In genomic region chr9:35732185-35733108, GRCh38 we compare ENCODE assay signal across 8 cellular contexts. TPM values are rescaled to one million over a fixed set of nuclear protein-coding genes. Genes with fewer than 3 reads are reported as not detected.
DNase-seq lines count a peak whose midpoint lies in the region; TF ChIP-seq lines count a peak whose summit lies in the region.

TSS of gene CREB3 (plus strand) at chr9:35732666. CDS start at chr9:35732773, 107 bp downstream.
TSS of gene TLN1 (minus strand) at chr9:35732195. CDS start at chr9:35725694, 6,501 bp downstream.

- TF ChIP-seq CTCF in GM20000 (IDR thresholded peaks at IDR 0.05; ENCODE audit: extremely low read depth, missing control alignments) = peak; percentile 33

- DNase-seq in COLO829 (ENCODE audit: low spot score) (peak; percentile 100), GM20000 (ENCODE audit: low spot score) (peak; percentile 97), HT-29 (ENCODE audit: low spot score) (peak; percentile 98), lung microvascular endothelial cell (ENCODE audit: low read depth in 2 of 2) (peak; percentile 98 to 99)
- DNase-seq in NK-92 treated with Interleukin-12 subunit alpha and Interleukin-12 subunit beta, amount 100 ng/mL, for 24 hours (lab: John Stamatoyannopoulos, UW) = peak; percentile 96
- peak; percentile 97 for DNase-seq in activated CD8-positive, alpha-beta memory T cell treated with anti-CD3 and anti-CD28 coated beads for 24 hours
- peak; percentile 95 for DNase-seq in effector CD8-positive, alpha-beta T cell (lab: John Stamatoyannopoulos, UW)
- DNase-seq in stimulated activated CD8-positive, alpha-beta memory T cell treated with anti-CD3 and anti-CD28 coated beads, Interleukin-12 subunit alpha, Interleukin-12 subunit beta, amount 100 ng/mL, for 1 hour (ENCODE audit: low read depth) = peak; percentile 93

RNA-seq across cellular contexts. Expression of gene CREB3, which starts in this region (rescaled TPM):
- 42.4 and 44.5 TPM in 2 replicates for total RNA-seq in HT-29 (2014; rRNA removed; shearing (Covaris generic))
- 34.4 and 36.7 TPM in 2 replicates for total RNA-seq in lung microvascular endothelial cell

RNA-seq across cellular contexts. Expression of gene TLN1, which starts in this region (rescaled TPM):
- total RNA-seq in HT-29 (2014; rRNA removed; shearing (Covaris generic)) = 99.5 and 100.0 TPM in 2 replicates
- total RNA-seq in lung microvascular endothelial cell = 165 and 180 TPM in 2 replicates

Comparison
In these comparisons a context has a peak if more than half of its experiments do, and no peak if none do; other contexts are left out.
1. Peak in every context shown above with its lines: DNase-seq.